ENCODE assay signal across 24 cellular contexts in the genomic region with DNA sequence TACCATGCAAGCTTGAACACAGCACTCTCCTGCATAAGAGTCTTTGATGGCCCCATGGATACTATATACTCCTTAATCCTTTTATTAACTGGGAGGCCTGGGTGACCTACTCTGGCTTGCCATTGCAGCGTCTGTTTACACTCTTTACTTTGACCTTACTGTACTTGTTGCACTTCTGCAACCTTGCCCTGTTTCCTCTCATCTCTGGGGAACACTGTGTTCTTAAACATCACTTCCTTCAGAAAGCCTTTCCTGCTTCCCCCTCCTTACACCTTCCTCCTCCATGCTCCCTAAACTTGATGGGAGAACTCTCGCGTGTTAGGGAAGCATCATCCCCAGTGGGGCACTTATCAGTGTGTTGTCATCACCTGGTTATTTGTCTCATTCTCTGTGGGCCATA.
"Had no signal": no experiment of that assay in that cellular context is flagged by ENCODE, and none has a peak within 500 bp of the region (broad histone marks: within the 10 kb centered on the region; RNA-seq: fewer than 3 reads in every experiment).

No MANE protein-coding gene starts in this region.

- DNase-seq: activated CD4-positive, alpha-beta T cell treated with anti-CD3 and anti-CD28 coated beads for 48 hours; activated CD8-positive, alpha-beta memory T cell treated with anti-CD3 and anti-CD28 coated beads, Interleukin-2, amount 50 U/mL, for 4 hours; activated effector memory CD4-positive, alpha-beta T cell treated with anti-CD3 and anti-CD28 coated beads, Interleukin-2, amount 50 U/mL, for 16 hours; activated naive CD4-positive, alpha-beta T cell treated with anti-CD3 and anti-CD28 coated beads, Interleukin-2, amount 10 ng/mL, durations not matched to agents 7 days and 5 days; activated T-cell treated with anti-CD3 and anti-CD28 coated beads, Interleukin-2, amount 50 U/mL, for 4 hours; amygdala; cerebellar nuclear complex; kidney glomerular epithelial cell; left ventricle myocardium inferior; mammary epithelial cell; naive thymus-derived CD8-positive, alpha-beta T cell; pancreas; psoas muscle; spleen; stimulated activated CD4-positive, alpha-beta T cell treated with anti-CD3 and anti-CD28 coated beads, Interleukin-4, amount 100 ng/mL, for 1 hour; stimulated activated naive CD4-positive, alpha-beta T cell treated with Interleukin-2 at 50 U/mL for 16 hours had no signal

- H3K27me3 Mint-ChIP-seq: activated naive CD4-positive, alpha-beta T cell treated with anti-CD3 and anti-CD28 coated beads, Interleukin-2, amount 10 ng/mL, durations not matched to agents 7 days and 5 days; naive thymus-derived CD8-positive, alpha-beta T cell had no signal

- H3K27me3 ChIP-seq: pancreas, right atrium auricular region, spleen, suprapubic skin, tibial nerve had no signal

- H3K9me3 ChIP-seq: left ventricle myocardium inferior, pancreas, psoas muscle, right atrium auricular region, spleen, suprapubic skin, tibial nerve had no signal

- H3K36me3 ChIP-seq: pancreas, right atrium auricular region, suprapubic skin had no signal

- H3K27ac ChIP-seq: coronary artery, pancreas, psoas muscle, right atrium auricular region, suprapubic skin, tibial nerve had no signal

- FAIRE-seq: bronchial epithelial cell, pancreas, urothelium cell line had no signal

- H3K27ac Mint-ChIP-seq: activated naive CD4-positive, alpha-beta T cell treated with anti-CD3 and anti-CD28 coated beads, Interleukin-2, amount 10 ng/mL, durations not matched to agents 7 days and 5 days; mesothelial cell of epicardium had no signal

- H3K4me3 Mint-ChIP-seq: activated naive CD4-positive, alpha-beta T cell treated with anti-CD3 and anti-CD28 coated beads, Interleukin-2, amount 10 ng/mL, durations not matched to agents 7 days and 5 days; activated T-cell treated with anti-CD3 and anti-CD28 coated beads, Interleukin-2, amount 50 U/mL, for 4 hours; mesothelial cell of epicardium; naive thymus-derived CD8-positive, alpha-beta T cell; T-helper 1 cell treated with Interleukin-12 subunit alpha and Interleukin-12 subunit beta and Interleukin-4 antibody, amounts not matched to agents 30 μg/mL and 1 μg/mL, for 36 hours had no signal

- ATAC-seq: activated T-cell treated with anti-CD3 and anti-CD28 coated beads, Interleukin-2, amount 50 U/mL, for 4 hours; naive thymus-derived CD8-positive, alpha-beta T cell; pancreas; psoas muscle had no signal

- H3K4me3 ChIP-seq: coronary artery, left ventricle myocardium inferior, pancreas, psoas muscle, right atrium auricular region, spleen, suprapubic skin, tibial nerve had no signal

- H3K36me3 Mint-ChIP-seq: mesothelial cell of epicardium had no signal
